1 cellular context compared by ENCODE assay signal in genomic region chr1:32321712-32322291, GRCh38.
TF ChIP-seq lines count a peak whose summit lies in the region.

No MANE protein-coding gene starts in this region.

TF ChIP-seq in HepG2, 621 proteins besides CTCF, POLR2A, EP300 and RAD21 (continued from another document and continues in another):
- TF ChIP-seq ZBTB37 (CRISPR knock-in tag; IDR thresholded peaks at IDR 0.05) (0 out of 2 replicates have a peak, but pooled peaks have one; percentile 50), LRRFIP1 (CRISPR knock-in tag; conservative IDR thresholded peaks at IDR 0.05) (no peak), ZNF563 (CRISPR knock-in tag; IDR thresholded peaks at IDR 0.05) (no peak), ZNF800 (CRISPR knock-in tag; IDR thresholded peaks at IDR 0.05) (no peak), ZNF646 (CRISPR knock-in tag; IDR thresholded peaks at IDR 0.05) (no peak), ZNF589 (CRISPR knock-in tag; conservative IDR thresholded peaks at IDR 0.05) (no peak), ZNF275 (CRISPR knock-in tag; IDR thresholded peaks at IDR 0.05; ENCODE audit: borderline replicate concordance) (no peak), ZBTB20 (CRISPR knock-in tag; IDR thresholded peaks at IDR 0.05; ENCODE audit: borderline replicate concordance, low read depth) (no peak), ZBTB43 (CRISPR knock-in tag; conservative IDR thresholded peaks at IDR 0.05) (no peak), ZBTB33 (CRISPR knock-in tag; IDR thresholded peaks at IDR 0.05) (peak; percentile 52; the same call in 1 of the 2 replicates), IRX3 (CRISPR knock-in tag; IDR thresholded peaks at IDR 0.05; ENCODE audit: borderline replicate concordance, low read depth) (no peak), ZNF619 (CRISPR knock-in tag; IDR thresholded peaks at IDR 0.05) (no peak), ZNF782 (CRISPR knock-in tag; IDR thresholded peaks at IDR 0.05; ENCODE audit: borderline replicate concordance) (no peak), POGZ (CRISPR knock-in tag; IDR thresholded peaks at IDR 0.05) (0 out of 2 replicates have a peak, but pooled peaks have one; percentile 49), NFE2L2 (IDR thresholded peaks at IDR 0.05; ENCODE audit: low read length) (no peak), RAD51 (IDR thresholded peaks at IDR 0.05; ENCODE audit: borderline replicate concordance) (no peak), ZNF580 (CRISPR knock-in tag; IDR thresholded peaks at IDR 0.05; ENCODE audit: borderline replicate concordance, low read depth) (peak; percentile 44; the same call in 1 of the 2 replicates), ZNF543 (CRISPR knock-in tag; IDR thresholded peaks at IDR 0.05) (no peak), ZNF30 (CRISPR knock-in tag; IDR thresholded peaks at IDR 0.05) (no peak), ZNF501 (CRISPR knock-in tag; IDR thresholded peaks at IDR 0.05) (peak; percentile 71), ADNP (CRISPR knock-in tag; IDR thresholded peaks at IDR 0.05) (no peak), ARNTL (CRISPR knock-in tag; IDR thresholded peaks at IDR 0.05) (peak; percentile 46; the same call in 1 of the 2 replicates), ZFP62 (CRISPR knock-in tag; IDR thresholded peaks at IDR 0.05) (no peak), NCOA2 (CRISPR knock-in tag; IDR thresholded peaks at IDR 0.05) (peak; percentile 84), TEAD2 (CRISPR knock-in tag; IDR thresholded peaks at IDR 0.05) (no peak), ZNF670 (CRISPR knock-in tag; IDR thresholded peaks at IDR 0.05; ENCODE audit: borderline replicate concordance) (peak; percentile 38; the same call in 1 of the 2 replicates), STAG1 (CRISPR knock-in tag; IDR thresholded peaks at IDR 0.05) (peak; percentile 20; the same call in 1 of the 2 replicates), HMGXB3 (CRISPR knock-in tag; IDR thresholded peaks at IDR 0.05; ENCODE audit: borderline replicate concordance) (peak; percentile 63; the same call in 1 of the 2 replicates), ZNF720 (CRISPR knock-in tag; IDR thresholded peaks at IDR 0.05) (no peak), NKX3-1 (CRISPR knock-in tag; IDR thresholded peaks at IDR 0.05) (no peak), IKZF4 (CRISPR knock-in tag; IDR thresholded peaks at IDR 0.05; ENCODE audit: borderline replicate concordance, low read depth, not compliant biosample characterization) (no peak), NFYB (CRISPR knock-in tag; IDR thresholded peaks at IDR 0.05) (0 out of 2 replicates have a peak, but pooled peaks have one; percentile 11), SP2 (CRISPR knock-in tag; IDR thresholded peaks at IDR 0.05) (no peak), YY1 (IDR thresholded peaks at IDR 0.05; ENCODE audit: insufficient read depth, insufficient replicate concordance, low read depth, low read length) (peak; percentile 78), MXD3 (CRISPR knock-in tag; IDR thresholded peaks at IDR 0.05) (peak; percentile 59; the same call in 1 of the 2 replicates), RCOR2 (CRISPR knock-in tag; IDR thresholded peaks at IDR 0.05) (no peak; the same call in 1 of the 2 replicates), FOXM1 (CRISPR knock-in tag; IDR thresholded peaks at IDR 0.05) (no peak)
